16 cellular contexts compared by ENCODE assay signal in the genomic region with DNA sequence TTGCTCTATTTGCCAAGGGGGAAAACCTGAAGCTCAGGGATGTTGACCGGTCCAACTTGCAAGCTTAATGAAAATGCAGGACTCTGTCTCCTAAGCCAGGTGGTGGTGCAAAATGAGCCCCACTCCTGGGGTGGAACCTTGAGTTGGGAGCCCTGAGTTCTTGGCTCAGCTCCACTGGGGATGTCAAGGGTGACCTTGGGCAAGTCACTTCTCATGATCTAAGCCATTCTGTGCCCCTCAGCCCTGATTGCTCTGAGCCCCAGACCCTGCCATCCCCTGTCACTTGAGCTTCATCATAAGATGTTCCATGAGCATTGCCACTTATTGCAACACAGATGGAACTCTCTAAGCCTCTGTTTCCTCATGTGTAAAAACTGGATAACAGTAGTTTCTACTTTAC. TPM values are rescaled to one million over a fixed set of nuclear protein-coding genes. Genes with fewer than 3 reads are reported as not detected.
DNase-seq lines count a peak whose midpoint lies in the region; ATAC-seq and TF ChIP-seq lines count a peak whose summit lies in the region.
"Had no signal": no experiment of that assay in that cellular context is flagged by ENCODE, and none has a peak within 500 bp of the region (broad histone marks: within the 10 kb centered on the region; RNA-seq: fewer than 3 reads in every experiment).

No MANE protein-coding gene starts in this region.

- 90% methylated on average over 1 of the region's 1 CpG for WGBS in right cardiac atrium

- BruUV-seq in A673 (replicated peaks; lab: Mats Ljungman, UMichigan): no TSS peak

- TF ChIP-seq CTCF in RWPE2 (IDR thresholded peaks at IDR 0.05; ENCODE audit: poor library complexity, severe bottlenecking) (no peak), A673 (conservative IDR thresholded peaks at IDR 0.05; ENCODE audit: low read depth, low read length) (no peak), lower lobe of right lung (IDR thresholded peaks at IDR 0.05) (no peak)

- H3K4me3 ChIP-seq in right cardiac atrium (ENCODE audit: low read length): no peak overlapping the region
- no peak overlapping the region for H3K4me3 ChIP-seq in RWPE2 (ENCODE audit: severe bottlenecking)
- H3K4me3 ChIP-seq in A673 (ENCODE audit: low read depth, low read length, poor library complexity, severe bottlenecking): no peak overlapping the region
- no peak overlapping the region for H3K4me3 ChIP-seq in lower lobe of right lung

- H3K27me3 ChIP-seq in right cardiac atrium (ENCODE audit: control insufficient read depth, insufficient read depth) (no peaks in the 10 kb centered on the region), RWPE2 (ENCODE audit: insufficient read depth, poor library complexity, severe bottlenecking) (no peaks in the 10 kb centered on the region), A673 (replicated peaks; ENCODE audit: insufficient read depth, low read depth, low read length, poor library complexity) (no peaks in the 10 kb centered on the region), lower lobe of right lung (ENCODE audit: low read depth) (no peaks in the 10 kb centered on the region)
- H3K27me3 ChIP-seq: BE2C had no signal

- POLR2A ChIA-PET in A673 (lab: Charles Lee; ENCODE audit: low non-redundant PET): no interaction called here

- intact Hi-C loops in cardiac septum (cut with DNase I) (no loop called here), right cardiac atrium (cut with DNase I) (no loop called here), A673 (cut with micrococcal nuclease; ENCODE audit: unreplicated experiment) (no loop called here), lower lobe of right lung (cut with DNase I) (no loop called here)

- peak; percentile 27 for DNase-seq in cardiac septum (ENCODE audit: low spot score)
- no peak for DNase-seq in right cardiac atrium
- DNase-seq in RWPE2 (ENCODE audit: low spot score): peak; percentile 6
- peak; percentile 62 for DNase-seq in mesenteric fat pad (ENCODE audit: low spot score)
- DNase-seq in A673 (ENCODE audit: low spot score): no peak
- no peak for DNase-seq in lower lobe of right lung
- DNase-seq in NCI-H2081 treated with DMSO at 0.1 percent for 48 hours (lab: John Stamatoyannopoulos, UW): no peak
- DNase-seq: 8988T; BE2C; C1 segment of cervical spinal cord; CD4-positive, CD25-positive, alpha-beta regulatory T cell; CD8-positive, alpha-beta memory T cell; COR-L47; GOT3; H7 had no signal

- H3K9me3 ChIP-seq in right cardiac atrium (ENCODE audit: control insufficient read depth, low read length) (no peaks in the 10 kb centered on the region), RWPE2 (ENCODE audit: severe bottlenecking) (no peaks in the 10 kb centered on the region), A673 (ENCODE audit: low read depth, low read length, poor library complexity, severe bottlenecking) (no peaks in the 10 kb centered on the region), lower lobe of right lung (no peaks in the 10 kb centered on the region)
- H3K9me3 ChIP-seq: BE2C had no signal

- CTCF ChIA-PET in A673 (lab: Charles Lee): no interaction called here

- no peak for ATAC-seq in right cardiac atrium
- ATAC-seq in RWPE2 (ENCODE audit: low read depth): no peak
- no peak for ATAC-seq in lower lobe of right lung

- H3K4me1 ChIP-seq in right cardiac atrium (ENCODE audit: control insufficient read depth, insufficient read depth, low read length) (no peaks in the 10 kb centered on the region), RWPE2 (ENCODE audit: insufficient read depth, poor library complexity, severe bottlenecking) (peaks cover 6% of the 10 kb centered on the region), A673 (ENCODE audit: insufficient read depth, low read length, poor library complexity, severe bottlenecking) (peaks cover 8% of the 10 kb centered on the region), lower lobe of right lung (peaks cover 8% of the 10 kb centered on the region)
- H3K4me1 ChIP-seq: BE2C had no signal

- H3K27ac ChIP-seq in right cardiac atrium (ENCODE audit: low read length) (no peak overlapping the region), RWPE2 (ENCODE audit: poor library complexity, severe bottlenecking) (no peak overlapping the region), A673 (ENCODE audit: low read depth, low read length, poor library complexity, severe bottlenecking) (no peak overlapping the region), lower lobe of right lung (no peak overlapping the region)

- H3K36me3 ChIP-seq in RWPE2 (ENCODE audit: low read depth) (no peaks in the 10 kb centered on the region), A673 (ENCODE audit: insufficient read depth, low read length, poor library complexity, severe bottlenecking) (no peaks in the 10 kb centered on the region), lower lobe of right lung (no peaks in the 10 kb centered on the region)
- H3K36me3 ChIP-seq: BE2C had no signal

RNA-seq across cellular contexts. Expression of a gene that starts 33.9 kb away (rescaled TPM):
- total RNA-seq in cardiac septum (not detected), right cardiac atrium (not detected), mesenteric fat pad (not detected), A673 (2021) (0.30 TPM in 1 of 2 replicates, not detected in the other), lower lobe of right lung (not detected)
- not detected for polyA plus RNA-seq in right cardiac atrium
- total RNA-seq: CD4-positive, CD25-positive, alpha-beta regulatory T cell; CD8-positive, alpha-beta memory T cell; H7 had no signal
- polyA plus RNA-seq: CD4-positive, CD25-positive, alpha-beta regulatory T cell; CD8-positive, alpha-beta memory T cell; IgD-negative memory B cell had no signal

Comparison
In these comparisons a context has a peak if more than half of its experiments do, and no peak if none do; other contexts are left out.
1. DNase-seq: peak in cardiac septum (single experiment), RWPE2 (single experiment) and mesenteric fat pad (single experiment); none in right cardiac atrium (0 of 3), A673 (single experiment), lower lobe of right lung (single experiment) and NCI-H2081 treated with DMSO at 0.1 percent for 48 hours (single experiment).